ENCODE assay signal across 20 cellular contexts in the genomic region with DNA sequence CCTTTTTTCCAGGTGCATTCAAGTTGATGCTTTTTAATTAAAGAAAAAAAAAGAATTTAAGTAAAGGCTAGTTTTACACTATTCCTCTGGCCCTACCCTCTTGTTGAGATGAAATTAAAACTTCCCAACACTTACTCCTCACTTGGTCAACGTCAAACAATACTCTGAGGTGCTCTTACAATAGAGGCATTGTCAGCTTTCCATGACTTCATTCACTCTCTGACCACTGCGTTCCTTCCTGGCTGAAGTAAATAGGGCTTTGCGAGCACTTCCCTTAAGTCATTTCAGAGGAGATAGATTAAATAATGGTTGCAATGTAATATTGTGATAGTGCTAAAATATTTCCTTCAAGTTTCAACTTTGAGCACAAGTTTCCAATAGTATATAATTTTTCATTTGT.
"Had no signal": no experiment of that assay in that cellular context is flagged by ENCODE, and none has a peak within 500 bp of the region (broad histone marks: within the 10 kb centered on the region; RNA-seq: fewer than 3 reads in every experiment).

No MANE protein-coding gene starts in this region.

- H3K9me3 ChIP-seq: ascending aorta, left lung, prostate gland, right lobe of liver, thoracic aorta, upper lobe of left lung had no signal

- H3K4me1 ChIP-seq: foreskin keratinocyte, left lung, prostate gland, right lobe of liver, upper lobe of left lung had no signal

- ATAC-seq: activated CD4-positive, CD25-positive, alpha-beta regulatory T cell treated with anti-CD3 and anti-CD28 coated beads, Interleukin-2, amount 50 U/mL, for 24 hours; effector memory CD8-positive, alpha-beta T cell; foreskin keratinocyte; left lung; right lobe of liver; stimulated activated memory B cell treated with anti-CD40 and anti-IgM and Interleukin-4, amounts not matched to agents 10 μg/mL and 1 μg/mL and 100 μg/mL, for 72 hours had no signal

- DNase-seq: activated CD4-positive, alpha-beta T cell treated with anti-CD3 and anti-CD28 coated beads, Interleukin-2, amount 10 ng/mL, durations not matched to agents 7 days and 5 days; activated CD8-positive, alpha-beta memory T cell treated with anti-CD3 and anti-CD28 coated beads, Interleukin-2, amount 50 U/mL, for 4 hours; activated gamma-delta T cell; activated T-cell treated with anti-CD3 and anti-CD28 coated beads, Interleukin-2, amount 50 U/mL, for 48 hours; effector memory CD8-positive, alpha-beta T cell; foreskin keratinocyte; glutamatergic neuron; left lung; naive B cell; right lobe of liver; stimulated activated CD4-positive, alpha-beta T cell treated with anti-CD3 and anti-CD28 coated beads, Interleukin-4, amount 100 ng/mL, for 1 hour; T1000; upper lobe of left lung had no signal

- H3K27ac ChIP-seq: ascending aorta, epithelial cell of prostate, foreskin keratinocyte, left lung, prostate gland, right lobe of liver, thoracic aorta, upper lobe of left lung had no signal

- H3K4me3 ChIP-seq: ascending aorta, left lung, prostate gland, right lobe of liver, smooth muscle cell, thoracic aorta, upper lobe of left lung had no signal

- H3K4me2 ChIP-seq: smooth muscle cell had no signal

- H3K36me3 ChIP-seq: ascending aorta, left lung, prostate gland, right lobe of liver, thoracic aorta, upper lobe of left lung had no signal
